Comparison of ENCODE assay signal across 10 cellular contexts in the genomic region with DNA sequence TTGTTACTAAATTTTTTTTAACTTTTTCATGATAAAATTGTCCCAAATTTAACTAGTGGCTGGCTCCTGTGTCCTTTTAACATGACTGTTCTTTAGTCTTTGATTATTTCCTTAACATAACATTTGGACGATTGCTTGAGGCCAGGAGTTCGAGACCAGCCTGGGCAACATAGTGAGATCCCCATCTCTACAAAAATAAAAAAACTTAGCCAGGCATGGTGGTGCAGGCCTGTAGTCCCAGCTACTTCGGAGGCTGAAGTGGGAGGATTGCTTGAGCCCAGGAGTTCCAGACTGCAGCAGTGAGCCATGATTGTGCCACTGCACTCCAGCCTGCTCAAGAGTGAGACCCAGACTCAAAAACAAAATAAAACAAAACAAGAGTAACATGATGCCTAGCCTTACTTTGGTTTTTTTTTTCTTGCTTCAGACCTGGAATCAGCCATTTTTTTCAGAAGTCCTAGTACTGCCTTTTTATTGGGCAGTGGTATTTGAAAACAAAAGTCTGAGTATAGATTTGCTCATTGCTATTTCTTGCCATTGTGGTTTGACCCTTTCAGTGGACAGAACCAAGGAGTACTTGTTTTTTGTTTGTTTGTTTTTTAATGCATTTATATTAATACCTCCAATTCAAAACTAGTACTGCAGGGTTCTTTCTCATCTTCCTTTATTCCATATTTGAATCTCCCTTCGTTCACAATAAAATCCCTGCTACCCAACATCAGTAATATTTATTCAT. TPM values are rescaled to one million over a fixed set of nuclear protein-coding genes. Genes with fewer than 3 reads are reported as not detected.
A peak's percentile ranks its signal among the peaks of the same experiment; 100 is the strongest.
DNase-seq lines count a peak whose midpoint lies in the region; ATAC-seq, FAIRE-seq and TF ChIP-seq lines count a peak whose summit lies in the region.
"Had no signal": no experiment of that assay in that cellular context is flagged by ENCODE, and none has a peak within 500 bp of the region (broad histone marks: within the 10 kb centered on the region; RNA-seq: fewer than 3 reads in every experiment).

No MANE protein-coding gene starts in this region.

- no peak for DNase-seq in activated CD8-positive, alpha-beta memory T cell treated with anti-CD3 and anti-CD28 coated beads, Interleukin-2, amount 10 ng/mL, durations not matched to agents 7 days and 5 days
- DNase-seq in activated CD8-positive, alpha-beta memory T cell treated with anti-CD3 and anti-CD28 coated beads for 24 hours, result no peak
- DNase-seq in T-cell (no peak), glutamatergic neuron (no peak), COLO829 (ENCODE audit: low spot score) (no peak), H54 (ENCODE audit: insufficient read length, low spot score) (no peak)
- DNase-seq: activated CD4-positive, CD25-positive, alpha-beta regulatory T cell treated with anti-CD3 and anti-CD28 coated beads, Interleukin-2, amount 50 U/mL, for 72 hours; COR-L47 had no signal

- no peak for TF ChIP-seq CTCF in glutamatergic neuron (IDR thresholded peaks at IDR 0.05; ENCODE audit: partially characterized antibody, unreplicated experiment)

- H3K36me3 Mint-ChIP-seq in activated CD8-positive, alpha-beta memory T cell treated with anti-CD3 and anti-CD28 coated beads, Interleukin-2, amount 10 ng/mL, durations not matched to agents 7 days and 5 days, result peaks cover 51% of the 10 kb centered on the region
- peaks cover 59% of the 10 kb centered on the region for H3K36me3 Mint-ChIP-seq in T-cell
- peaks cover 16% of the 10 kb centered on the region for H3K36me3 Mint-ChIP-seq in glutamatergic neuron (ENCODE audit: unreplicated experiment)
- H3K36me3 Mint-ChIP-seq in stimulated activated memory B cell treated with anti-CD40 and anti-IgM and Interleukin-4, amounts not matched to agents 10 μg/mL and 1 μg/mL and 100 μg/mL, for 72 hours, result peaks cover 64% of the 10 kb centered on the region

- peaks cover 6% of the 10 kb centered on the region for H3K9me3 Mint-ChIP-seq in activated CD8-positive, alpha-beta memory T cell treated with anti-CD3 and anti-CD28 coated beads, Interleukin-2, amount 10 ng/mL, durations not matched to agents 7 days and 5 days (ENCODE audit: low read depth)
- H3K9me3 Mint-ChIP-seq in T-cell (peaks cover 13 to 54% (median 35%) of the 10 kb centered on the region in 3 donors), glutamatergic neuron (ENCODE audit: unreplicated experiment) (peaks cover 8% of the 10 kb centered on the region)
- H3K9me3 Mint-ChIP-seq in stimulated activated memory B cell treated with anti-CD40 and anti-IgM and Interleukin-4, amounts not matched to agents 10 μg/mL and 1 μg/mL and 100 μg/mL, for 72 hours, result peaks cover 23% of the 10 kb centered on the region

- peak overlapping the region; percentile 22 for H3K4me3 Mint-ChIP-seq in activated CD8-positive, alpha-beta memory T cell treated with anti-CD3 and anti-CD28 coated beads, Interleukin-2, amount 10 ng/mL, durations not matched to agents 7 days and 5 days
- H3K4me3 Mint-ChIP-seq in T-cell, result peak overlapping the region; percentile 11 to 46 (median 29)
- H3K4me3 Mint-ChIP-seq in glutamatergic neuron (ENCODE audit: unreplicated experiment), result peak overlapping the region; percentile 85
- H3K4me3 Mint-ChIP-seq in stimulated activated memory B cell treated with anti-CD40 and anti-IgM and Interleukin-4, amounts not matched to agents 10 μg/mL and 1 μg/mL and 100 μg/mL, for 72 hours, result peak overlapping the region; percentile 66

- H3K4me1 Mint-ChIP-seq in activated CD8-positive, alpha-beta memory T cell treated with anti-CD3 and anti-CD28 coated beads, Interleukin-2, amount 10 ng/mL, durations not matched to agents 7 days and 5 days, result peaks cover 67% of the 10 kb centered on the region
- H3K4me1 Mint-ChIP-seq in T-cell (peaks cover 72 to 81% (median 77%) of the 10 kb centered on the region in 3 donors), glutamatergic neuron (ENCODE audit: low read depth, unreplicated experiment) (peaks cover 31% of the 10 kb centered on the region)
- peaks cover 83% of the 10 kb centered on the region for H3K4me1 Mint-ChIP-seq in stimulated activated memory B cell treated with anti-CD40 and anti-IgM and Interleukin-4, amounts not matched to agents 10 μg/mL and 1 μg/mL and 100 μg/mL, for 72 hours

- no peak for FAIRE-seq in H54 (lab: Jason Lieb, UNC)

- no peak for TF ChIP-seq POLR2A in H54 (IDR thresholded peaks at IDR 0.05; ENCODE audit: low read depth, low read length)

- H3K27me3 Mint-ChIP-seq in activated CD8-positive, alpha-beta memory T cell treated with anti-CD3 and anti-CD28 coated beads, Interleukin-2, amount 10 ng/mL, durations not matched to agents 7 days and 5 days, result no peaks in the 10 kb centered on the region
- H3K27me3 Mint-ChIP-seq in T-cell (no peaks in the 10 kb centered on the region), glutamatergic neuron (ENCODE audit: unreplicated experiment) (no peaks in the 10 kb centered on the region)
- no peaks in the 10 kb centered on the region for H3K27me3 Mint-ChIP-seq in stimulated activated memory B cell treated with anti-CD40 and anti-IgM and Interleukin-4, amounts not matched to agents 10 μg/mL and 1 μg/mL and 100 μg/mL, for 72 hours

- POLR2A ChIA-PET in T-cell (lab: Charles Lee), result no interaction called here

- H3K27ac Mint-ChIP-seq in activated CD8-positive, alpha-beta memory T cell treated with anti-CD3 and anti-CD28 coated beads, Interleukin-2, amount 10 ng/mL, durations not matched to agents 7 days and 5 days, result peak overlapping the region; percentile 17
- H3K27ac Mint-ChIP-seq in T-cell (no peak overlapping the region), glutamatergic neuron (ENCODE audit: unreplicated experiment) (no peak overlapping the region)
- H3K27ac Mint-ChIP-seq in stimulated activated memory B cell treated with anti-CD40 and anti-IgM and Interleukin-4, amounts not matched to agents 10 μg/mL and 1 μg/mL and 100 μg/mL, for 72 hours, result no peak overlapping the region

- no peak for ATAC-seq in activated CD8-positive, alpha-beta memory T cell treated with anti-CD3 and anti-CD28 coated beads, Interleukin-2, amount 10 ng/mL, durations not matched to agents 7 days and 5 days
- no peak for ATAC-seq in T-cell (replicated peaks in 1 of 4)
- no peak for ATAC-seq in stimulated activated memory B cell treated with anti-CD40 and anti-IgM and Interleukin-4, amounts not matched to agents 10 μg/mL and 1 μg/mL and 100 μg/mL, for 72 hours
- ATAC-seq in GM21526 (IDR thresholded peaks at IDR 0.05; ENCODE audit: low FRiP score, unreplicated experiment), result no peak

- CTCF ChIA-PET in activated CD8-positive, alpha-beta memory T cell treated with anti-CD3 and anti-CD28 coated beads, Interleukin-2, amount 10 ng/mL, durations not matched to agents 7 days and 5 days (lab: Charles Lee), result interaction anchor here (1.1 kb wide), 1 partner anchor 9 kb away, joined by 4 read pairs; no protein-coding TSS in a partner anchor
- CTCF ChIA-PET in T-cell (lab: Charles Lee), result no interaction called here

RNA-seq across cellular contexts. Expression of a gene that starts 4.8 kb away (rescaled TPM):
- total RNA-seq in activated CD8-positive, alpha-beta memory T cell treated with anti-CD3 and anti-CD28 coated beads, Interleukin-2, amount 10 ng/mL, durations not matched to agents 7 days and 5 days, result 10 to 100 TPM in 1 of 2 experiments, 1 to 10 TPM in 1; 8.2 to 10.7 TPM
- total RNA-seq in T-cell (10 to 100 TPM; 10.9 to 17.1 (median 11.1) TPM), glutamatergic neuron (ENCODE audit: unreplicated experiment) (16.7 TPM)

RNA-seq across cellular contexts. Expression of a gene that starts 5.0 kb away (rescaled TPM):
- total RNA-seq in activated CD8-positive, alpha-beta memory T cell treated with anti-CD3 and anti-CD28 coated beads, Interleukin-2, amount 10 ng/mL, durations not matched to agents 7 days and 5 days, result 10 to 100 TPM; 12.1 to 14.0 TPM
- total RNA-seq in T-cell, result 10 to 100 TPM; 28.0 to 47.9 (median 35.0) TPM
- total RNA-seq in glutamatergic neuron (ENCODE audit: unreplicated experiment), result 25.4 TPM

Comparison
In these comparisons a context has a peak if more than half of its experiments do, and no peak if none do; other contexts are left out.
1. H3K4me3 Mint-ChIP-seq: peak in every context shown above with its lines; median percentile 85 in glutamatergic neuron; 66 in stimulated activated memory B cell treated with anti-CD40 and anti-IgM and Interleukin-4, amounts not matched to agents 10 μg/mL and 1 μg/mL and 100 μg/mL, for 72 hours; 29 in T-cell; 22 in activated CD8-positive, alpha-beta memory T cell treated with anti-CD3 and anti-CD28 coated beads, Interleukin-2, amount 10 ng/mL, durations not matched to agents 7 days and 5 days.